8 cellular contexts compared by ENCODE assay signal in genomic region chr7:81470084-81470723, GRCh38.
DNase-seq lines count a peak whose midpoint lies in the region; ATAC-seq and TF ChIP-seq lines count a peak whose summit lies in the region.

No MANE protein-coding gene starts in this region.

- TF ChIP-seq CTCF in GM13976 (IDR thresholded peaks at IDR 0.05; ENCODE audit: borderline replicate concordance, control extremely low read depth, extremely low read depth, insufficient read depth, missing control alignments): peak; percentile 57
- peak; percentile 81 for TF ChIP-seq CTCF in PC-9 (conservative IDR thresholded peaks at IDR 0.05)
- TF ChIP-seq CTCF in left lung (IDR thresholded peaks at IDR 0.05): peak; percentile 50 to 55
- TF ChIP-seq CTCF in testis (IDR thresholded peaks at IDR 0.05): peak in 2 of 3 experiments; percentile 63 to 73

- no peaks in the 10 kb centered on the region for H4K20me1 ChIP-seq in PC-9 (ENCODE audit: insufficient read depth)

- H3K27ac ChIP-seq in PC-9 (no peak overlapping the region), left lung (no peak overlapping the region), testis (no peak overlapping the region)

- no TSS peak for BruUV-seq in PC-9 (replicated peaks; lab: Mats Ljungman, UMichigan)

- peak; percentile 92 for ATAC-seq in left lung

- H3K4me2 ChIP-seq in PC-9: no peak overlapping the region

- TF ChIP-seq POLR2A in testis (IDR thresholded peaks at IDR 0.05): no peak

- intact Hi-C loops in PC-9 (cut with micrococcal nuclease; ENCODE audit: unreplicated experiment) (loop anchor here (1.0 kb wide), 3 partner anchors 771 to 1410 kb away; no protein-coding TSS in a partner anchor), left lung (cut with DNase I) (no loop called here), testis (cut with DNase I; ENCODE audit: low total_unique reads) (no loop called here)

- WGBS in testis, 2 donors: 49 to 51% methylated on average over 6 to 7 of the region's 7 CpGs

- H2AFZ ChIP-seq in PC-9: no peak overlapping the region

- H3K79me2 ChIP-seq in PC-9 (ENCODE audit: low read depth): no peaks in the 10 kb centered on the region

- H3K4me1 ChIP-seq in PC-9 (replicated peaks; ENCODE audit: insufficient read depth) (no peaks in the 10 kb centered on the region), left lung (no peaks in the 10 kb centered on the region), testis (no peaks in the 10 kb centered on the region)

- in situ Hi-C loops in GM13976 (cut with MboI; ENCODE audit: low sequenced_read_pairs, unreplicated experiment): loop anchor here (25.0 kb wide), 1 partner anchor 783 kb away; no protein-coding TSS in a partner anchor

- POLR2A ChIA-PET in PC-9 (lab: Charles Lee; ENCODE audit: unreplicated experiment): interaction anchor here (0.6 to 0.7 kb wide), 4 partner anchors 551 to 1390 kb away, joined by 4 to 6 read pairs (median 5); no protein-coding TSS in a partner anchor

- H3K36me3 ChIP-seq in PC-9 (ENCODE audit: low read depth) (no peaks in the 10 kb centered on the region), left lung (no peaks in the 10 kb centered on the region), testis (ENCODE audit: low read depth, missing control alignments) (no peaks in the 10 kb centered on the region)

- no peaks in the 10 kb centered on the region for H3K9me3 ChIP-seq in PC-9 (ENCODE audit: insufficient read depth, low read depth)
- no peaks in the 10 kb centered on the region for H3K9me3 ChIP-seq in left lung
- H3K9me3 ChIP-seq in testis: no peaks in the 10 kb centered on the region

- H3K27me3 ChIP-seq in PC-9 (ENCODE audit: insufficient read depth, low read depth): no peaks in the 10 kb centered on the region
- H3K27me3 ChIP-seq in left lung: no peaks in the 10 kb centered on the region
- H3K27me3 ChIP-seq in testis: no peaks in the 10 kb centered on the region

- no peaks in the 10 kb centered on the region for H3K9me2 ChIP-seq in PC-9 (ENCODE audit: insufficient read depth)

- H3F3A ChIP-seq in PC-9 (ENCODE audit: insufficient read depth, low read depth): no peaks in the 10 kb centered on the region

- CTCF ChIA-PET in PC-9 (lab: Charles Lee): interaction anchor here (0.6 to 1.3 kb wide), 7 partner anchors 12 to 808 kb away, joined by 4 to 8 read pairs (median 4); partner anchors contain the start of gene SEMA3C

- DNase-seq in AG20443 (ENCODE audit: low spot score) (peak; percentile 81), GM13976 (ENCODE audit: low spot score) (peak; percentile 11), Kasumi-1 (lab: John Stamatoyannopoulos, UW) (peak; percentile 57), PC-9 (peak; percentile 50 to 65), dermis blood vessel endothelial cell (peak; percentile 75), left lung (peak in 1 of 2 donors; percentile 70), testis (peak; percentile 78), cerebellar nuclear complex (lab: John Stamatoyannopoulos, UW) (no peak)

- H3K4me3 ChIP-seq in PC-9: no peak overlapping the region
- no peak overlapping the region for H3K4me3 ChIP-seq in left lung
- no peak overlapping the region for H3K4me3 ChIP-seq in testis

Comparison
In these comparisons a context has a peak if more than half of its experiments do, and no peak if none do; other contexts are left out.
1. DNase-seq: peak in AG20443 (single experiment), GM13976 (single experiment), Kasumi-1 (2 of 2), PC-9 (2 of 2), dermis blood vessel endothelial cell (single experiment) and testis (single experiment); none in cerebellar nuclear complex (0 of 2).
2. Peak in every context shown above with its lines, with median percentiles within 50 percentile points of each other: CTCF ChIP-seq.